ENCODE assay signal across 14 cellular contexts in genomic region chr3:71488391-71488809, GRCh38.
DNase-seq lines count a peak whose midpoint lies in the region; ATAC-seq and TF ChIP-seq lines count a peak whose summit lies in the region.
"Had no signal": no experiment of that assay in that cellular context is flagged by ENCODE, and none has a peak within 500 bp of the region (broad histone marks: within the 10 kb centered on the region; RNA-seq: fewer than 3 reads in every experiment).

No MANE protein-coding gene starts in this region.

- no peak for TF ChIP-seq CTCF in osteocyte (IDR thresholded peaks at IDR 0.05)

- H3K4me3 Mint-ChIP-seq in activated T-cell treated with anti-CD3 and anti-CD28 coated beads, Interleukin-2, amount 50 U/mL, for 4 hours: peak overlapping the region; percentile 55
- peak overlapping the region; percentile 38 for H3K4me3 Mint-ChIP-seq in activated CD8-positive, alpha-beta T cell treated with anti-CD3 and anti-CD28 coated beads, Interleukin-2, amount 10 ng/mL, durations not matched to agents 7 days and 5 days
- no peak overlapping the region for H3K4me3 Mint-ChIP-seq in osteocyte (ENCODE audit: unreplicated experiment)
- H3K4me3 Mint-ChIP-seq: IgD-negative memory B cell had no signal

- H3K9me3 Mint-ChIP-seq in activated T-cell treated with anti-CD3 and anti-CD28 coated beads, Interleukin-2, amount 50 U/mL, for 4 hours: no peaks in the 10 kb centered on the region
- peaks cover 7% of the 10 kb centered on the region for H3K9me3 Mint-ChIP-seq in activated CD8-positive, alpha-beta T cell treated with anti-CD3 and anti-CD28 coated beads, Interleukin-2, amount 10 ng/mL, durations not matched to agents 7 days and 5 days (ENCODE audit: insufficient read depth)
- peaks cover 14% of the 10 kb centered on the region for H3K9me3 Mint-ChIP-seq in osteocyte (ENCODE audit: unreplicated experiment)

- POLR2A ChIA-PET in activated CD8-positive, alpha-beta T cell treated with anti-CD3 and anti-CD28 coated beads, Interleukin-2, amount 10 ng/mL, durations not matched to agents 7 days and 5 days (lab: Charles Lee): interaction anchor here (0.6 to 1.9 kb wide), 5 partner anchors 9 to 596 kb away, joined by 3 to 7 read pairs (median 4); no protein-coding TSS in a partner anchor

- peaks cover 93% of the 10 kb centered on the region for H3K4me1 Mint-ChIP-seq in activated T-cell treated with anti-CD3 and anti-CD28 coated beads, Interleukin-2, amount 50 U/mL, for 4 hours (ENCODE audit: low read depth)
- H3K4me1 Mint-ChIP-seq in activated CD8-positive, alpha-beta T cell treated with anti-CD3 and anti-CD28 coated beads, Interleukin-2, amount 10 ng/mL, durations not matched to agents 7 days and 5 days (ENCODE audit: low read depth): peaks cover 87% of the 10 kb centered on the region
- H3K4me1 Mint-ChIP-seq in osteocyte (ENCODE audit: unreplicated experiment): peaks cover 23% of the 10 kb centered on the region

- H3K27me3 Mint-ChIP-seq in activated T-cell treated with anti-CD3 and anti-CD28 coated beads, Interleukin-2, amount 50 U/mL, for 4 hours (ENCODE audit: low read depth): no peaks in the 10 kb centered on the region
- H3K27me3 Mint-ChIP-seq in activated CD8-positive, alpha-beta T cell treated with anti-CD3 and anti-CD28 coated beads, Interleukin-2, amount 10 ng/mL, durations not matched to agents 7 days and 5 days (ENCODE audit: low read depth): no peaks in the 10 kb centered on the region
- no peaks in the 10 kb centered on the region for H3K27me3 Mint-ChIP-seq in osteocyte (ENCODE audit: unreplicated experiment)
- H3K27me3 Mint-ChIP-seq: IgD-negative memory B cell had no signal

- CTCF ChIA-PET in activated CD8-positive, alpha-beta T cell treated with anti-CD3 and anti-CD28 coated beads, Interleukin-2, amount 10 ng/mL, durations not matched to agents 7 days and 5 days (lab: Charles Lee): interaction anchor here (0.9 to 1.6 kb wide), 6 partner anchors 18 to 72 kb away, joined by 3 to 12 read pairs (median 4); no protein-coding TSS in a partner anchor

- H3K27ac Mint-ChIP-seq in activated CD8-positive, alpha-beta T cell treated with anti-CD3 and anti-CD28 coated beads, Interleukin-2, amount 10 ng/mL, durations not matched to agents 7 days and 5 days: peak overlapping the region; percentile 94
- H3K27ac Mint-ChIP-seq in osteocyte (ENCODE audit: unreplicated experiment): peak overlapping the region; percentile 39

- H3K36me3 Mint-ChIP-seq in activated T-cell treated with anti-CD3 and anti-CD28 coated beads, Interleukin-2, amount 50 U/mL, for 4 hours (ENCODE audit: insufficient read depth): peaks cover 14% of the 10 kb centered on the region
- peaks cover 36% of the 10 kb centered on the region for H3K36me3 Mint-ChIP-seq in activated CD8-positive, alpha-beta T cell treated with anti-CD3 and anti-CD28 coated beads, Interleukin-2, amount 10 ng/mL, durations not matched to agents 7 days and 5 days (ENCODE audit: low read depth)
- peaks cover 43% of the 10 kb centered on the region for H3K36me3 Mint-ChIP-seq in osteocyte (ENCODE audit: unreplicated experiment)

- DNase-seq in activated T-cell treated with anti-CD3 and anti-CD28 coated beads, Interleukin-2, amount 50 U/mL, for 4 hours: peak; percentile 38
- no peak for DNase-seq in activated T-cell treated with anti-CD3 and anti-CD28 coated beads for 4 hours
- DNase-seq in NCI-H526 treated with DMSO at 0.1 percent for 48 hours (lab: John Stamatoyannopoulos, UW): peak; percentile 34
- no peak for DNase-seq in activated CD8-positive, alpha-beta T cell treated with anti-CD3 and anti-CD28 coated beads, Interleukin-2, amount 10 ng/mL, durations not matched to agents 7 days and 5 days
- no peak for DNase-seq in osteocyte (ENCODE audit: extremely low spot score, unreplicated experiment)
- no peak for DNase-seq in NOMO-1 treated with DMSO at 0.1 percent for 48 hours (lab: John Stamatoyannopoulos, UW; ENCODE audit: unreplicated experiment)
- no peak for DNase-seq in KG1 (lab: John Stamatoyannopoulos, UW)
- DNase-seq: NCI-H1048, NCI-H446, occipital lobe, Peyer's patch, SW 1271 had no signal

- no peak for ATAC-seq in activated T-cell treated with anti-CD3 and anti-CD28 coated beads, Interleukin-2, amount 50 U/mL, for 4 hours
- ATAC-seq in activated CD8-positive, alpha-beta T cell treated with anti-CD3 and anti-CD28 coated beads, Interleukin-2, amount 10 ng/mL, durations not matched to agents 7 days and 5 days: peak; percentile 14
- ATAC-seq in HG02852 (IDR thresholded peaks at IDR 0.05; ENCODE audit: unreplicated experiment): no peak

Comparison
In these comparisons a context has a peak if more than half of its experiments do, and no peak if none do; other contexts are left out.
1. DNase-seq: peak in activated T-cell treated with anti-CD3 and anti-CD28 coated beads, Interleukin-2, amount 50 U/mL, for 4 hours (single experiment) and NCI-H526 treated with DMSO at 0.1 percent for 48 hours (single experiment); none in activated T-cell treated with anti-CD3 and anti-CD28 coated beads for 4 hours (single experiment), activated CD8-positive, alpha-beta T cell treated with anti-CD3 and anti-CD28 coated beads, Interleukin-2, amount 10 ng/mL, durations not matched to agents 7 days and 5 days (single experiment), osteocyte (single experiment), NOMO-1 treated with DMSO at 0.1 percent for 48 hours (single experiment) and KG1 (single experiment).